ENCODE assay signal across 20 cellular contexts in the genomic region with DNA sequence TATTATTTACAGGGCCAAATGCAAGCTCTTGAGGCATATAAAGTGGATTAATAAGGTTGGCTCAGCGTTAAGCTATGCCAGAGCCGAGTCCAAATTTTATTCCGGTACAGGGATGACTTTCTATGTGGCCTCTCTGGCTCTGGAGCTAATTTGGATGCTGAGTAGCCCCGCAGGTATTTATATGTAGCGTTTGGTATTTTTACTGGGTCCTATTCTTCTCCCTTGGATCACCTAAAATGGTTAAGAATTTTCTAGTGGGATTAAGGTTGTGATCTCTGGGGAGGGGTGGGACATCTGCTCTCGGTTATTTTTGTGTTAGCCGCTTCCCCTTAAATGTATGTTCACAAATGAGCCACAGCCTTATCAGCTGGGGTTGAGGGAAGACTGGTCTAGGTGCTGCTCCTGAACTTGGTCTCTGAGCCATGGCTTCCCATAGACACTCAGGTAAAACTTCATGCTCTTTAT. TPM values are rescaled to one million over a fixed set of nuclear protein-coding genes. Genes with fewer than 3 reads are reported as not detected.
DNase-seq lines count a peak whose midpoint lies in the region; ATAC-seq and TF ChIP-seq lines count a peak whose summit lies in the region.
"Had no signal": no experiment of that assay in that cellular context is flagged by ENCODE, and none has a peak within 500 bp of the region (broad histone marks: within the 10 kb centered on the region; RNA-seq: fewer than 3 reads in every experiment).

No MANE protein-coding gene starts in this region.

- H3K4me3 ChIP-seq in BLaER1 (no peak overlapping the region), PC-3 (ENCODE audit: low read length) (no peak overlapping the region), right cardiac atrium (ENCODE audit: low read length) (no peak overlapping the region), skeletal muscle tissue (ENCODE audit: low read length in 3 of 3) (peak overlapping the region; percentile 74 to 79 (median 79))

- H3K27ac ChIP-seq in BLaER1 (no peak overlapping the region), PC-3 (ENCODE audit: low read length) (no peak overlapping the region), right cardiac atrium (ENCODE audit: low read length) (peak overlapping the region; percentile 52), skeletal muscle tissue (ENCODE audit: low read depth, low read length) (peak overlapping the region; percentile 98)
- H3K27ac ChIP-seq in CD4-positive, alpha-beta T cell (ENCODE audit: low read depth, low read length), result no peak overlapping the region
- H3K27ac ChIP-seq: HL-60, RWPE1 had no signal

- no peaks in the 10 kb centered on the region for H3K9me2 ChIP-seq in PC-3 (replicated peaks; ENCODE audit: low read length)

- H4K20me1 ChIP-seq in BLaER1 (peaks cover 43% of the 10 kb centered on the region; the same call in 1 of the 2 replicates), PC-3 (ENCODE audit: low read length) (no peaks in the 10 kb centered on the region)

- CTCF ChIA-PET in PC-3 (lab: Charles Lee), result no interaction called here
- CTCF ChIA-PET in CD4-positive, alpha-beta T cell (lab: Charles Lee), result interaction anchor here (0.6 kb wide), 1 partner anchor 39 kb away, joined by 3 read pairs; no protein-coding TSS in a partner anchor
- CTCF ChIA-PET in activated CD4-positive, alpha-beta memory T cell treated with anti-CD3 and anti-CD28 coated beads for 36 hours (lab: Charles Lee), result interaction anchor here (1.3 kb wide), 2 partner anchors 12 to 168 kb away, joined by 3 to 5 read pairs; no protein-coding TSS in a partner anchor

- H3K27me3 ChIP-seq in BLaER1 (peaks cover 85% of the 10 kb centered on the region), PC-3 (ENCODE audit: low read length) (no peaks in the 10 kb centered on the region), right cardiac atrium (ENCODE audit: control insufficient read depth, insufficient read depth) (no peaks in the 10 kb centered on the region), skeletal muscle tissue (ENCODE audit: control insufficient read depth in 3 of 3, insufficient read depth in 3 of 3, low read length in 3 of 3) (no peaks in the 10 kb centered on the region)
- H3K27me3 ChIP-seq in CD4-positive, alpha-beta T cell (ENCODE audit: control insufficient read depth, insufficient read depth, low read length), result no peaks in the 10 kb centered on the region

- no peak overlapping the region for H3K9ac ChIP-seq in BLaER1
- no peak overlapping the region for H3K9ac ChIP-seq in PC-3 (ENCODE audit: low read length)
- peak overlapping the region; percentile 91 to 93 (median 92) for H3K9ac ChIP-seq in skeletal muscle tissue (ENCODE audit: low read depth in 1 of 3, low read length in 3 of 3)

- peaks cover 39% of the 10 kb centered on the region for H3K4me1 Mint-ChIP-seq in CD4-positive, alpha-beta T cell (ENCODE audit: low read depth)
- peaks cover 34% of the 10 kb centered on the region for H3K4me1 Mint-ChIP-seq in activated CD4-positive, alpha-beta memory T cell treated with anti-CD3 and anti-CD28 coated beads for 36 hours (ENCODE audit: low read depth)

- WGBS in right cardiac atrium, result 49% methylated on average over 7 of the region's 7 CpGs

- POLR2A ChIA-PET in PC-3 (lab: Charles Lee; ENCODE audit: unreplicated experiment), result no interaction called here
- POLR2A ChIA-PET in CD4-positive, alpha-beta T cell (lab: Charles Lee), result no interaction called here
- POLR2A ChIA-PET in activated CD4-positive, alpha-beta memory T cell treated with anti-CD3 and anti-CD28 coated beads for 36 hours (lab: Charles Lee), result no interaction called here

- H3K79me2 ChIP-seq in PC-3 (ENCODE audit: low read length), result no peaks in the 10 kb centered on the region

- H3F3A ChIP-seq in PC-3 (ENCODE audit: low read length, unreplicated experiment), result no peaks in the 10 kb centered on the region

- ATAC-seq in PC-3 (peak; percentile 38), right cardiac atrium (peak in 1 of 2 donors; percentile 20), HG02759 (IDR thresholded peaks at IDR 0.05; ENCODE audit: unreplicated experiment) (no peak)
- ATAC-seq in CD4-positive, alpha-beta T cell (ENCODE audit: poor library complexity), result no peak

- intact Hi-C loops in PC-3 (cut with micrococcal nuclease), result no loop called here
- intact Hi-C loops in right cardiac atrium (cut with DNase I), result no loop called here
- intact Hi-C loops in CD4-positive, alpha-beta T cell (cut with DNase I, micrococcal nuclease), result no loop called here
- intact Hi-C loops in activated CD4-positive, alpha-beta memory T cell treated with anti-CD3 and anti-CD28 coated beads for 36 hours (cut with micrococcal nuclease), result no loop called here

- BruUV-seq in PC-3 (replicated peaks; lab: Mats Ljungman, UMichigan), result no TSS peak

- TF ChIP-seq CTCF in PC-3 (conservative IDR thresholded peaks at IDR 0.05; ENCODE audit: low read depth, low read length), result no peak
- no peak for TF ChIP-seq CTCF in CD4-positive, alpha-beta T cell (IDR thresholded peaks at IDR 0.05)

- DNase-seq in PC-3, result peak; percentile 59
- DNase-seq in right cardiac atrium, result no peak
- DNase-seq in middle frontal gyrus (ENCODE audit: extremely low spot score, low spot score), result no peak
- DNase-seq in CD4-positive, alpha-beta T cell, result no peak
- no peak for DNase-seq in activated CD4-positive, alpha-beta memory T cell treated with anti-CD3 and anti-CD28 coated beads for 36 hours
- DNase-seq: activated CD4-positive, alpha-beta T cell treated with anti-CD3 and anti-CD28 coated beads, Interleukin-2, amount 10 ng/mL, durations not matched to agents 24 days and 14 days; activated naive CD4-positive, alpha-beta T cell; CD4-positive, alpha-beta memory T cell; DMS79; IMR-90; NCI-H1694 treated with DMSO at 0.1 percent for 48 hours; NCI-H226; posterior cingulate gyrus; stimulated activated CD4-positive, alpha-beta T cell treated with anti-CD3 and anti-CD28 coated beads, Interleukin-12 subunit alpha, Interleukin-12 subunit beta, amount 100 ng/mL, for 4 hours; trophoblast cell had no signal

- H3K4me2 ChIP-seq in BLaER1 (peak overlapping the region; percentile 1; the same call in 1 of the 2 replicates), PC-3 (ENCODE audit: low read length) (no peak overlapping the region)

- no peak overlapping the region for H2AFZ ChIP-seq in PC-3 (ENCODE audit: low read length)

- no peak overlapping the region for H3K27ac Mint-ChIP-seq in CD4-positive, alpha-beta T cell
- no peak overlapping the region for H3K27ac Mint-ChIP-seq in activated CD4-positive, alpha-beta memory T cell treated with anti-CD3 and anti-CD28 coated beads for 36 hours
- H3K27ac Mint-ChIP-seq: activated CD4-positive, alpha-beta T cell treated with anti-CD3 and anti-CD28 coated beads, Interleukin-2, amount 10 ng/mL, durations not matched to agents 24 days and 14 days had no signal

- H3K9me3 ChIP-seq in BLaER1, result no peaks in the 10 kb centered on the region
- no peaks in the 10 kb centered on the region for H3K9me3 ChIP-seq in PC-3 (ENCODE audit: low read length)
- H3K9me3 ChIP-seq in right cardiac atrium (ENCODE audit: control insufficient read depth, low read length), result no peaks in the 10 kb centered on the region
- no peaks in the 10 kb centered on the region for H3K9me3 ChIP-seq in skeletal muscle tissue (ENCODE audit: control insufficient read depth in 3 of 3, low read length in 3 of 3)
- no peaks in the 10 kb centered on the region for H3K9me3 ChIP-seq in CD4-positive, alpha-beta T cell (ENCODE audit: control insufficient read depth, low read length)

- H3K4me3 Mint-ChIP-seq in CD4-positive, alpha-beta T cell, result no peak overlapping the region
- H3K4me3 Mint-ChIP-seq in activated CD4-positive, alpha-beta memory T cell treated with anti-CD3 and anti-CD28 coated beads for 36 hours, result no peak overlapping the region
- H3K4me3 Mint-ChIP-seq: activated CD4-positive, alpha-beta T cell treated with anti-CD3 and anti-CD28 coated beads, Interleukin-2, amount 10 ng/mL, durations not matched to agents 24 days and 14 days had no signal

- no peaks in the 10 kb centered on the region for H3K9me3 Mint-ChIP-seq in CD4-positive, alpha-beta T cell
- no peaks in the 10 kb centered on the region for H3K9me3 Mint-ChIP-seq in activated CD4-positive, alpha-beta memory T cell treated with anti-CD3 and anti-CD28 coated beads for 36 hours
- H3K9me3 Mint-ChIP-seq: CD4-positive, alpha-beta memory T cell had no signal

- H3K27me3 Mint-ChIP-seq in CD4-positive, alpha-beta T cell, result no peaks in the 10 kb centered on the region
- no peaks in the 10 kb centered on the region for H3K27me3 Mint-ChIP-seq in activated CD4-positive, alpha-beta memory T cell treated with anti-CD3 and anti-CD28 coated beads for 36 hours
- H3K27me3 Mint-ChIP-seq: activated CD4-positive, alpha-beta T cell treated with anti-CD3 and anti-CD28 coated beads, Interleukin-2, amount 10 ng/mL, durations not matched to agents 24 days and 14 days; CD4-positive, alpha-beta memory T cell had no signal

- no peaks in the 10 kb centered on the region for H3K36me3 ChIP-seq in BLaER1
- H3K36me3 ChIP-seq in PC-3 (ENCODE audit: low read depth, low read length), result no peaks in the 10 kb centered on the region
- H3K36me3 ChIP-seq in skeletal muscle tissue (ENCODE audit: control insufficient read depth in 3 of 3, insufficient read depth in 3 of 3, low read length in 3 of 3), result peaks cover 8 to 22% (median 9%) of the 10 kb centered on the region in 3 donors

- peaks cover 52% of the 10 kb centered on the region for H3K4me1 ChIP-seq in BLaER1
- peaks cover 11% of the 10 kb centered on the region; the same call in 1 of the 2 replicates for H3K4me1 ChIP-seq in PC-3 (ENCODE audit: insufficient read depth, low read length)
- peaks cover 17% of the 10 kb centered on the region for H3K4me1 ChIP-seq in right cardiac atrium (ENCODE audit: control insufficient read depth, insufficient read depth, low read length)
- H3K4me1 ChIP-seq in skeletal muscle tissue (ENCODE audit: control insufficient read depth in 3 of 3, insufficient read depth in 3 of 3, low read length in 3 of 3), result peaks cover 24 to 43% (median 37%) of the 10 kb centered on the region in 3 donors

- no peaks in the 10 kb centered on the region for H3K36me3 Mint-ChIP-seq in CD4-positive, alpha-beta T cell (ENCODE audit: low read depth)
- no peaks in the 10 kb centered on the region for H3K36me3 Mint-ChIP-seq in activated CD4-positive, alpha-beta memory T cell treated with anti-CD3 and anti-CD28 coated beads for 36 hours
- H3K36me3 Mint-ChIP-seq: CD4-positive, alpha-beta memory T cell had no signal

RNA-seq across cellular contexts. Expression of a gene that starts 49.4 kb away (rescaled TPM):
- total RNA-seq in PC-3 (2014; rRNA removed) (42.4 and 51.8 TPM in 2 replicates), right cardiac atrium (100 to 1,000 TPM; 255 to 871 (median 312) TPM), skeletal muscle tissue (888 TPM)
- 442 TPM for polyA plus RNA-seq in right cardiac atrium
- total RNA-seq in CD4-positive, alpha-beta T cell, result 10 to 100 TPM; 27.2 to 28.4 TPM
- 10 to 100 TPM; 33.9 to 37.5 TPM for total RNA-seq in activated CD4-positive, alpha-beta memory T cell treated with anti-CD3 and anti-CD28 coated beads for 36 hours

RNA-seq across cellular contexts. Expression of a gene that starts 54.5 kb away (rescaled TPM):
- total RNA-seq in PC-3 (2014; rRNA removed) (0.40 and 0.69 TPM in 2 replicates), right cardiac atrium (10 to 100 TPM in 3 of 4 donors, 1 to 10 TPM in 1; 8.7 to 13.8 (median 12.0) TPM), skeletal muscle tissue (6.3 TPM)
- polyA plus RNA-seq in right cardiac atrium, result 5.9 TPM
- 1 to 10 TPM; 3.2 to 3.7 TPM for total RNA-seq in CD4-positive, alpha-beta T cell
- 10 to 100 TPM; 18.2 to 20.5 TPM for total RNA-seq in activated CD4-positive, alpha-beta memory T cell treated with anti-CD3 and anti-CD28 coated beads for 36 hours

Comparison
In these comparisons a context has a peak if more than half of its experiments do, and no peak if none do; other contexts are left out.
1. H3K27ac ChIP-seq: peak in right cardiac atrium (single experiment) and skeletal muscle tissue (single experiment); none in BLaER1 (single experiment), PC-3 (single experiment) and CD4-positive, alpha-beta T cell (single experiment).
2. H3K4me3 ChIP-seq: peak in skeletal muscle tissue (3 of 3); none in BLaER1 (single experiment), PC-3 (single experiment) and right cardiac atrium (single experiment).
3. H3K9ac ChIP-seq: peak in skeletal muscle tissue (3 of 3); none in BLaER1 (single experiment) and PC-3 (single experiment).